20 cellular contexts compared by ENCODE assay signal in genomic region chr10:36591436-36591835, GRCh38.
"Had no signal": no experiment of that assay in that cellular context is flagged by ENCODE, and none has a peak within 500 bp of the region (broad histone marks: within the 10 kb centered on the region; RNA-seq: fewer than 3 reads in every experiment).

No MANE protein-coding gene starts in this region.

- H2AFZ ChIP-seq: neural progenitor cell, parathyroid adenoma had no signal

- H3K9me3 ChIP-seq: left ventricle myocardium inferior, neutrophil, psoas muscle, right lobe of liver, suprapubic skin, thoracic aorta, tibial artery, upper lobe of right lung had no signal

- H3K79me2 ChIP-seq: parathyroid adenoma had no signal

- H3K4me3 ChIP-seq: left ventricle myocardium inferior, lung, neural progenitor cell, psoas muscle, right lobe of liver, skin epidermis, spleen, suprapubic skin, thoracic aorta, tibial artery, upper lobe of right lung had no signal

- H3K4me2 ChIP-seq: neural progenitor cell had no signal

- H3K27ac ChIP-seq: left ventricle myocardium inferior, neural progenitor cell, neutrophil, parathyroid adenoma, psoas muscle, right lobe of liver, skin epidermis, spleen, suprapubic skin, thoracic aorta, tibial artery, upper lobe of right lung had no signal

- H3K9ac ChIP-seq: neural progenitor cell, parathyroid adenoma had no signal

- H3K4me1 ChIP-seq: left ventricle myocardium inferior, neural progenitor cell, parathyroid adenoma, psoas muscle, right lobe of liver, spleen, suprapubic skin, tibial artery, upper lobe of right lung had no signal

- DNase-seq: islet precursor cell; left ventricle myocardium inferior; naive B cell; natural killer cell; nephron progenitor cell; occipital lobe; psoas muscle; right lobe of liver; spleen; stimulated activated CD4-positive, alpha-beta T cell treated with anti-CD3 and anti-CD28 coated beads, Interleukin-4, amount 100 ng/mL, for 24 hours; stimulated activated naive CD4-positive, alpha-beta T cell; tibial artery; upper lobe of right lung had no signal

- H3K36me3 ChIP-seq: left ventricle myocardium inferior, neural progenitor cell, neutrophil, right lobe of liver, spleen, suprapubic skin, thoracic aorta, tibial artery, upper lobe of right lung had no signal

- H3K27me3 ChIP-seq: neural progenitor cell, neutrophil, right lobe of liver, spleen, suprapubic skin, tibial artery, upper lobe of right lung had no signal
